In genomic region chr6:75206338-75207210, GRCh38 we compare ENCODE assay signal across 8 cellular contexts. TPM values are rescaled to one million over a fixed set of nuclear protein-coding genes. Genes with fewer than 3 reads are reported as not detected.
DNase-seq lines count a peak whose midpoint lies in the region; TF ChIP-seq lines count a peak whose summit lies in the region.

No MANE protein-coding gene starts in this region.

- peak overlapping the region; percentile 95 for H3K4me3 Mint-ChIP-seq in chondrocyte (ENCODE audit: unreplicated experiment)

- no peaks in the 10 kb centered on the region for H3K9me3 Mint-ChIP-seq in chondrocyte (ENCODE audit: low read depth)

- no peak overlapping the region for H2BK5ac ChIP-seq in mesenchymal stem cell (ENCODE audit: low read depth, low read length, poor library complexity, severe bottlenecking)

- H3K79me1 ChIP-seq in mesenchymal stem cell (replicated peaks; ENCODE audit: low read length, poor library complexity, severe bottlenecking) = peaks cover 4% of the 10 kb centered on the region

- peak overlapping the region; percentile 98 to 99 for H3K18ac ChIP-seq in mesenchymal stem cell (ENCODE audit: low read depth in 1 of 2, low read length in 2 of 2)

- peak overlapping the region; percentile 94 to 96 for H3K4ac ChIP-seq in mesenchymal stem cell (ENCODE audit: low read depth in 1 of 2, low read length in 2 of 2)

- H4K8ac ChIP-seq in mesenchymal stem cell (ENCODE audit: low read length) = peak overlapping the region; percentile 96

- peak overlapping the region; percentile 89 to 96 for H3K4me3 ChIP-seq in mesenchymal stem cell (ENCODE audit: insufficient read depth in 1 of 2, low read depth in 1 of 2, low read length in 2 of 2)
- H3K4me3 ChIP-seq in uterus = peak overlapping the region; percentile 53 to 73

- peak overlapping the region; percentile 95 for H3K9ac ChIP-seq in mesenchymal stem cell (ENCODE audit: low read length)

- no peak overlapping the region for H3K14ac ChIP-seq in mesenchymal stem cell (ENCODE audit: low read length in 2 of 2)

- peak overlapping the region; percentile 52 for H2AK5ac ChIP-seq in mesenchymal stem cell (ENCODE audit: low read length, severe bottlenecking)

- no peaks in the 10 kb centered on the region for H3K27me3 Mint-ChIP-seq in chondrocyte (ENCODE audit: low read depth)

- peak overlapping the region; percentile 85 to 87 for H2BK12ac ChIP-seq in mesenchymal stem cell (ENCODE audit: low read length in 2 of 2)

- H3K4me2 ChIP-seq in mesenchymal stem cell (ENCODE audit: low read length, poor library complexity, severe bottlenecking) = peak overlapping the region; percentile 93

- H3K27ac Mint-ChIP-seq in chondrocyte (ENCODE audit: unreplicated experiment) = peak overlapping the region; percentile 99

- no peaks in the 10 kb centered on the region for H3K36me3 ChIP-seq in mesenchymal stem cell (ENCODE audit: control insufficient read depth in 1 of 2, insufficient read depth in 2 of 2, low read depth in 1 of 2, low read length in 2 of 2)
- no peaks in the 10 kb centered on the region for H3K36me3 ChIP-seq in uterus

- H3K36me3 Mint-ChIP-seq in chondrocyte (ENCODE audit: low read depth) = peaks cover 27% of the 10 kb centered on the region

- H3K4me1 ChIP-seq in mesenchymal stem cell (ENCODE audit: control insufficient read depth, insufficient read depth, low read depth, low read length) = peaks cover 22% of the 10 kb centered on the region
- H3K4me1 ChIP-seq in uterus = peaks cover 0 to 12% of the 10 kb centered on the region in 2 donors

- no peak overlapping the region for H2AFZ ChIP-seq in mesenchymal stem cell (ENCODE audit: low read depth, low read length)

- peak overlapping the region in 1 of 2 experiments; percentile 73 for H3K23ac ChIP-seq in mesenchymal stem cell (ENCODE audit: low read length in 2 of 2)

- DNase-seq in stimulated activated CD4-positive, alpha-beta T cell treated with anti-CD3 and anti-CD28 coated beads, Interleukin-12 subunit alpha, Interleukin-12 subunit beta, amount 100 ng/mL, for 4 hours = peak; percentile 4
- no peak for DNase-seq in stimulated activated CD4-positive, alpha-beta T cell treated with anti-CD3 and anti-CD28 coated beads, Interleukin-4, amount 100 ng/mL, for 1 hour
- peak; percentile 74 for DNase-seq in chondrocyte (ENCODE audit: low spot score)
- DNase-seq in mesenchymal stem cell = peak; percentile 84
- peak; percentile 40 to 56 for DNase-seq in uterus
- DNase-seq in occipital lobe (lab: John Stamatoyannopoulos, UW) = no peak
- DNase-seq in NCI-H1417 (lab: John Stamatoyannopoulos, UW) = no peak
- DNase-seq in NCI-H1048 (lab: John Stamatoyannopoulos, UW) = no peak

- H3K4me1 Mint-ChIP-seq in chondrocyte (ENCODE audit: low read depth) = peaks cover 66% of the 10 kb centered on the region

- 4% methylated on average over 34 of the region's 37 CpGs for WGBS in mesenchymal stem cell

- no peaks in the 10 kb centered on the region for H3K27me3 ChIP-seq in mesenchymal stem cell (ENCODE audit: control insufficient read depth in 1 of 2, insufficient read depth in 1 of 2, low read length in 2 of 2)
- H3K27me3 ChIP-seq in uterus = no peaks in the 10 kb centered on the region

- peak overlapping the region; percentile 90 for H2BK120ac ChIP-seq in mesenchymal stem cell (ENCODE audit: low read depth, low read length)

- intact Hi-C loops in uterus (cut with DNase I; ENCODE audit: low total_unique reads) = no loop called here

- peak overlapping the region; percentile 95 for H4K91ac ChIP-seq in mesenchymal stem cell (ENCODE audit: low read length)

- no peaks in the 10 kb centered on the region for H3K9me3 ChIP-seq in mesenchymal stem cell (ENCODE audit: control insufficient read depth, low read length)
- no peaks in the 10 kb centered on the region for H3K9me3 ChIP-seq in uterus

- peak overlapping the region; percentile 85 for H2BK15ac ChIP-seq in mesenchymal stem cell (ENCODE audit: low read depth, poor library complexity, severe bottlenecking)

- H3K27ac ChIP-seq in mesenchymal stem cell (ENCODE audit: low read length, poor library complexity, severe bottlenecking) (peak overlapping the region; percentile 85), uterus (peak overlapping the region; percentile 91 to 94)

- TF ChIP-seq POLR2A in uterus (IDR thresholded peaks at IDR 0.05) = no peak

- TF ChIP-seq CTCF in chondrocyte (IDR thresholded peaks at IDR 0.05) (peak; percentile 55), uterus (IDR thresholded peaks at IDR 0.05) (peak in 1 of 4 experiments; percentile 25)

RNA-seq across cellular contexts. Expression of gene COL12A1, which starts 0.7 kb away (rescaled TPM):
- 1,995 to 2,753 TPM (median 2,073 TPM) in 3 replicates for total RNA-seq in chondrocyte
- 353 TPM for polyA plus RNA-seq in mesenchymal stem cell (2013, experiment 1 of 2)
- 326 TPM for polyA plus RNA-seq in mesenchymal stem cell (2013, experiment 2 of 2)
- 100 to 1,000 TPM; 136 to 423 (median 275) TPM for total RNA-seq in uterus
- 36.2 TPM for total RNA-seq in occipital lobe

RNA-seq across cellular contexts. Expression of gene COX7A2, which starts 37.0 kb away (rescaled TPM):
- total RNA-seq in chondrocyte (302 to 311 TPM (median 303 TPM) in 3 replicates), uterus (1,000 to 10,000 TPM in 1 of 4 donors, 100 to 1,000 TPM in 2, 10 to 100 TPM in 1; 58.5 to 1,788 (median 211) TPM), occipital lobe (129 TPM)
- polyA plus RNA-seq in mesenchymal stem cell (2013, experiment 1 of 2) = 986 TPM
- 1,021 TPM for polyA plus RNA-seq in mesenchymal stem cell (2013, experiment 2 of 2)

Comparison
In these comparisons a context has a peak if more than half of its experiments do, and no peak if none do; other contexts are left out.
1. DNase-seq: peak in stimulated activated CD4-positive, alpha-beta T cell treated with anti-CD3 and anti-CD28 coated beads, Interleukin-12 subunit alpha, Interleukin-12 subunit beta, amount 100 ng/mL, for 4 hours (single experiment), chondrocyte (single experiment), mesenchymal stem cell (single experiment) and uterus (2 of 2); none in stimulated activated CD4-positive, alpha-beta T cell treated with anti-CD3 and anti-CD28 coated beads, Interleukin-4, amount 100 ng/mL, for 1 hour (single experiment), occipital lobe (single experiment), NCI-H1417 (0 of 3) and NCI-H1048 (single experiment).